ENCODE assay signal across 9 cellular contexts in the genomic region with DNA sequence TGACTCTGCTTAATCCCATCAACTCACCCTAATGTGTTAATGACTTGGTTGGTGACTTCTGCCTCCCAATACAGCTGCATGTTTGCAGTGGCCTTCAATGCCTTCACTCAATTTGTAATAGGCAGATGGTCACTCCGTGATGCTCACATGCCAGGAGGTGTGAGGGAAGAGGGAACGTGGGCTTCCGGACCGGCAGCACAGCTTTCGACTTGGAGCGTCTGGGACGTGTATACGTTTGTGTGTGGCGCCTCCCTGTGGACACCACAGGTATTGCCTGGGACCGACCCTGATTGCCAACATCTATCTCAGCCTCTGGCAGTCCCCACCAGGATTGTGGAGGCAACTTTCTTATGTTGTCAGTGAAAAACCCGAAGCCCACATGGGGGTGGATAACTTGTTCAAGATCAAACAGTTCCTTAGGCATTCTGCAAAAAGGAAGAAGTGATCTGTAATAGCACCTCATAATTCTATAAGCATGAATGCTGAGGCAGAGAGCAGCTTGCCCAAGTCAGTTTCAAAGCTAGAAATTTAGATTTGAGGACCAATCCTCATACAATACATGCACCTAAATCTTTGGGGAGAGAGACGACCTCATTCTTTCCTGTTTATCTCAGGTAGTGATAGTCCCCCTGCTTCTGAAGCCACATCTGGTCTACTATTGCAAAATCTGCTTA. TPM values are rescaled to one million over a fixed set of nuclear protein-coding genes. Genes with fewer than 3 reads are reported as not detected.
DNase-seq lines count a peak whose midpoint lies in the region; ATAC-seq, FAIRE-seq and TF ChIP-seq lines count a peak whose summit lies in the region.
"Had no signal": no experiment of that assay in that cellular context is flagged by ENCODE, and none has a peak within 500 bp of the region (broad histone marks: within the 10 kb centered on the region; RNA-seq: fewer than 3 reads in every experiment).

No MANE protein-coding gene starts in this region.

- TF ChIP-seq POLR2A in body of pancreas (IDR thresholded peaks at IDR 0.05) = no peak

- intact Hi-C loops in body of pancreas (cut with DNase I) (no loop called here), kidney (cut with DNase I) (no loop called here)

- H3K9me2 ChIP-seq in MM.1S (replicated peaks; ENCODE audit: insufficient read depth, low read length) = no peaks in the 10 kb centered on the region

- no peaks in the 10 kb centered on the region for H3K36me3 Mint-ChIP-seq in CD4-positive, CD25-positive, alpha-beta regulatory T cell
- no peaks in the 10 kb centered on the region for H3K36me3 Mint-ChIP-seq in T-helper 2 cell treated with Interferon-gamma antibody and Interleukin-4, amounts not matched to agents 5 μg/mL and 100 μg/mL, for 36 hours (ENCODE audit: low read depth)

- H3K4me3 Mint-ChIP-seq in CD4-positive, CD25-positive, alpha-beta regulatory T cell = no peak overlapping the region
- H3K4me3 Mint-ChIP-seq in T-helper 2 cell treated with Interferon-gamma antibody and Interleukin-4, amounts not matched to agents 5 μg/mL and 100 μg/mL, for 36 hours = no peak overlapping the region
- H3K4me3 Mint-ChIP-seq: T-helper 1 cell treated with Interleukin-12 subunit alpha and Interleukin-12 subunit beta and Interleukin-4 antibody, amounts not matched to agents 30 μg/mL and 1 μg/mL, for 36 hours had no signal

- TF ChIP-seq CTCF in MM.1S (IDR thresholded peaks at IDR 0.05; ENCODE audit: low read length) = peak; percentile 98
- TF ChIP-seq CTCF in body of pancreas (IDR thresholded peaks at IDR 0.05) = peak in 5 of 7 experiments; percentile 37 to 48 (median 43)
- TF ChIP-seq CTCF in kidney (IDR thresholded peaks at IDR 0.05; ENCODE audit: borderline replicate concordance, extremely low read depth, insufficient read depth) = peak; percentile 39

- no peaks in the 10 kb centered on the region for H4K20me1 ChIP-seq in MM.1S (ENCODE audit: insufficient read depth, low read length)

- H3K9me3 Mint-ChIP-seq in CD4-positive, CD25-positive, alpha-beta regulatory T cell = peaks cover 0 to 6% (median 0%) of the 10 kb centered on the region in 7 donors
- H3K9me3 Mint-ChIP-seq in T-helper 2 cell treated with Interferon-gamma antibody and Interleukin-4, amounts not matched to agents 5 μg/mL and 100 μg/mL, for 36 hours = no peaks in the 10 kb centered on the region
- H3K9me3 Mint-ChIP-seq: T-helper 1 cell treated with Interleukin-12 subunit alpha and Interleukin-12 subunit beta and Interleukin-4 antibody, amounts not matched to agents 30 μg/mL and 1 μg/mL, for 36 hours had no signal

- no peaks in the 10 kb centered on the region for H3K79me2 ChIP-seq in MM.1S (ENCODE audit: low read length)

- H3K27me3 Mint-ChIP-seq in CD4-positive, CD25-positive, alpha-beta regulatory T cell = peaks cover 18% of the 10 kb centered on the region
- H3K27me3 Mint-ChIP-seq in T-helper 2 cell treated with Interferon-gamma antibody and Interleukin-4, amounts not matched to agents 5 μg/mL and 100 μg/mL, for 36 hours (ENCODE audit: low read depth) = peaks cover 3% of the 10 kb centered on the region

- H3F3A ChIP-seq in MM.1S (ENCODE audit: insufficient read depth, low read length) = no peaks in the 10 kb centered on the region

- FAIRE-seq in GM19239 (lab: Jason Lieb, UNC) = no peak
- no peak for FAIRE-seq in kidney (lab: Jason Lieb, UNC)

- H3K36me3 ChIP-seq in CD4-positive, CD25-positive, alpha-beta regulatory T cell (ENCODE audit: control insufficient read depth, insufficient read depth, low read length) = no peaks in the 10 kb centered on the region
- H3K36me3 ChIP-seq in MM.1S (replicated peaks; ENCODE audit: insufficient read depth, low read length) (no peaks in the 10 kb centered on the region), body of pancreas (replicated peaks in 1 of 2; ENCODE audit: insufficient read depth in 1 of 2, low read depth in 2 of 2) (no peaks in the 10 kb centered on the region), kidney (ENCODE audit: control insufficient read depth in 1 of 2, insufficient read depth in 2 of 2, low read length in 2 of 2) (no peaks in the 10 kb centered on the region)

- H3K9me3 ChIP-seq in CD4-positive, CD25-positive, alpha-beta regulatory T cell (ENCODE audit: control insufficient read depth in 2 of 2, low read length in 2 of 2) = no peaks in the 10 kb centered on the region
- no peaks in the 10 kb centered on the region for H3K9me3 ChIP-seq in MM.1S (replicated peaks; ENCODE audit: insufficient read depth, low read length)
- no peaks in the 10 kb centered on the region for H3K9me3 ChIP-seq in body of pancreas
- no peaks in the 10 kb centered on the region for H3K9me3 ChIP-seq in kidney (ENCODE audit: control insufficient read depth in 1 of 2, low read length in 2 of 2)

- peak; percentile 20 to 66 (median 30) for DNase-seq in CD4-positive, CD25-positive, alpha-beta regulatory T cell
- peak; percentile 51 for DNase-seq in GM19239 (ENCODE audit: insufficient read length, low spot score)
- peak; percentile 61 for DNase-seq in MM.1S
- DNase-seq in T-helper 2 cell treated with Interferon-gamma antibody and Interleukin-4, amounts not matched to agents 5 μg/mL and 100 μg/mL, for 36 hours (ENCODE audit: low spot score) = peak; percentile 64
- DNase-seq in body of pancreas = peak; percentile 34 to 61 (median 51)
- no peak for DNase-seq in kidney
- DNase-seq in stimulated activated CD4-positive, alpha-beta T cell treated with anti-CD3 and anti-CD28 coated beads, Interleukin-4, amount 100 ng/mL, for 1 hour = peak; percentile 64

- H3K9ac ChIP-seq in MM.1S (ENCODE audit: low read length) (no peak overlapping the region), kidney (ENCODE audit: low read length in 2 of 2) (no peak overlapping the region)

- no peak overlapping the region for H3K27ac ChIP-seq in CD4-positive, CD25-positive, alpha-beta regulatory T cell (ENCODE audit: insufficient read depth, low read length, poor library complexity, severe bottlenecking)
- H3K27ac ChIP-seq in MM.1S (ENCODE audit: low read length) = no peak overlapping the region
- no peak overlapping the region for H3K27ac ChIP-seq in body of pancreas
- H3K27ac ChIP-seq in kidney (ENCODE audit: low read depth in 2 of 2, low read length in 2 of 2) = no peak overlapping the region

- H3K4me3 ChIP-seq in CD4-positive, CD25-positive, alpha-beta regulatory T cell (ENCODE audit: low read depth, low read length) = peak overlapping the region; percentile 28
- H3K4me3 ChIP-seq in MM.1S (ENCODE audit: low read length) (0 out of 2 replicates have a peak overlapping the region, but pooled peaks have one; percentile 18), body of pancreas (no peak overlapping the region), kidney (ENCODE audit: low read length in 2 of 2) (no peak overlapping the region)

- 2 to 8% methylated on average over 7 to 12 of the region's 12 CpGs for WGBS in body of pancreas, 2 donors

- H2AFZ ChIP-seq in MM.1S (ENCODE audit: low read length) = peak overlapping the region; percentile 64

- peaks cover 0 to 9% (median 5%) of the 10 kb centered on the region in 4 donors for H3K4me1 Mint-ChIP-seq in CD4-positive, CD25-positive, alpha-beta regulatory T cell
- H3K4me1 Mint-ChIP-seq in T-helper 2 cell treated with Interferon-gamma antibody and Interleukin-4, amounts not matched to agents 5 μg/mL and 100 μg/mL, for 36 hours (ENCODE audit: low read depth) = peaks cover 3% of the 10 kb centered on the region

- no peaks in the 10 kb centered on the region for H3K27me3 ChIP-seq in CD4-positive, CD25-positive, alpha-beta regulatory T cell (ENCODE audit: control insufficient read depth, insufficient read depth, low read length)
- H3K27me3 ChIP-seq in MM.1S (replicated peaks; ENCODE audit: insufficient read depth, low read length) (no peaks in the 10 kb centered on the region), body of pancreas (no peaks in the 10 kb centered on the region)

- peak overlapping the region; percentile 54; the same call in 1 of the 2 replicates for H3K4me2 ChIP-seq in MM.1S (ENCODE audit: low read depth, low read length)

- no peaks in the 10 kb centered on the region for H3K4me1 ChIP-seq in CD4-positive, CD25-positive, alpha-beta regulatory T cell (ENCODE audit: control insufficient read depth, insufficient read depth, low read length, poor library complexity, severe bottlenecking)
- peaks cover 2% of the 10 kb centered on the region for H3K4me1 ChIP-seq in MM.1S (ENCODE audit: low read length)
- peaks cover 6% of the 10 kb centered on the region for H3K4me1 ChIP-seq in body of pancreas
- peaks cover 0 to 4% of the 10 kb centered on the region in 2 donors for H3K4me1 ChIP-seq in kidney (ENCODE audit: control insufficient read depth in 1 of 2, insufficient read depth in 1 of 2, low read depth in 1 of 2, low read length in 2 of 2)

- no peak for ATAC-seq in CD4-positive, CD25-positive, alpha-beta regulatory T cell (ENCODE audit: low read depth in 2 of 2)
- ATAC-seq in body of pancreas (no peak), HG03196 (IDR thresholded peaks at IDR 0.05; ENCODE audit: unreplicated experiment) (no peak)

- H3K27ac Mint-ChIP-seq in CD4-positive, CD25-positive, alpha-beta regulatory T cell = no peak overlapping the region
- H3K27ac Mint-ChIP-seq in T-helper 2 cell treated with Interferon-gamma antibody and Interleukin-4, amounts not matched to agents 5 μg/mL and 100 μg/mL, for 36 hours = no peak overlapping the region
- H3K27ac Mint-ChIP-seq: T-helper 1 cell treated with Interleukin-12 subunit alpha and Interleukin-12 subunit beta and Interleukin-4 antibody, amounts not matched to agents 30 μg/mL and 1 μg/mL, for 36 hours had no signal

RNA-seq across cellular contexts. Expression of a gene that starts 16.9 kb away (rescaled TPM):
- 11.8 TPM for total RNA-seq in CD4-positive, CD25-positive, alpha-beta regulatory T cell
- polyA plus RNA-seq in CD4-positive, CD25-positive, alpha-beta regulatory T cell = 10 to 100 TPM; 49.9 to 72.9 (median 67.2) TPM
- total RNA-seq in body of pancreas (10 to 100 TPM in 1 of 2 donors, 1 to 10 TPM in 1; 9.6 to 16.2 TPM), kidney (24.7 TPM)
- polyA plus RNA-seq in kidney (ENCODE audit: insufficient read depth, low read depth, low replicate concordance) = 73.4 TPM

RNA-seq across cellular contexts. Expression of a gene that starts 17.2 kb away (rescaled TPM):
- 21.8 TPM for total RNA-seq in CD4-positive, CD25-positive, alpha-beta regulatory T cell
- 10 to 100 TPM; 48.6 to 64.2 (median 60.5) TPM for polyA plus RNA-seq in CD4-positive, CD25-positive, alpha-beta regulatory T cell
- total RNA-seq in body of pancreas (10 to 100 TPM; 16.2 to 35.5 TPM), kidney (35.2 TPM)
- 96.8 TPM for polyA plus RNA-seq in kidney (ENCODE audit: insufficient read depth, low read depth, low replicate concordance)

Comparison
In these comparisons a context has a peak if more than half of its experiments do, and no peak if none do; other contexts are left out.
1. H3K4me3 ChIP-seq: peak in CD4-positive, CD25-positive, alpha-beta regulatory T cell (single experiment) and MM.1S (single experiment); none in body of pancreas (0 of 2) and kidney (0 of 2).
2. CTCF ChIP-seq: peak in every context shown above with its lines; median percentile 98 in MM.1S; 43 in body of pancreas; 39 in kidney.